ENCODE assay signal across 8 cellular contexts in the genomic region with DNA sequence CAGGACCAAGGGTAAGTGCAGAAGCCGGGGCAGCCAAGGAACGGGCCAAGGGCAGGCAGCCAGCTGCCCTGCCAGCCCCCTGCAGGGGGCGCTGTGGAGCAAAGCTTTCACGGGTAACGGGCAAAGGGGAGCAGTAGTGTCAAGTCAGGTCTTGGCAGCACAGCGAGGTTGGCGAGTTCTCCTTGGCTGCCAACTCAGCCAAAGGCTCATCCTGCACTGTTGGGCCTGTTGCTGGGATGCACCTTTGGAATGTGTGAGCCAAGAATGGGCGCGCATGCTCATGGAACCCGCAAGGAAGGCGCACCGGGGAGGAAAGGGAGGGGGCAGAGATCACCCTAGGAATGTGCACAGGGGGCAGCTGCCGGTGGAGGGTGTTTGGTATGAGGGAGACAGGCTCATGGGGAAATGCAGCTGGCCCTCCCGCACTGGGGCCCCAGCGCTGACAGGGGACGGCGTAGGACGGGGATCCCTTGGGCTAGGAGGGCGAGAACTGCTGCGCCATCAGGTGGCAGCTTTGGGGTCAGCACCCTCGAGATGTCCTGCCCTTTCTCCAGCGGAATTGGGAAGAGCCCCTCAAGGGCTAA.
A peak's percentile ranks its signal among the peaks of the same experiment; 100 is the strongest.
DNase-seq lines count a peak whose midpoint lies in the region; ATAC-seq and TF ChIP-seq lines count a peak whose summit lies in the region.

No MANE protein-coding gene starts in this region.

- DNase-seq in PC-9 (peak in 1 of 2 experiments; percentile 12), left cardiac atrium (peak; percentile 47), sigmoid colon (peak; percentile 65), dedifferentiated amniotic fluid mesenchymal stem cell (ENCODE audit: extremely low spot score) (no peak), foreskin melanocyte (no peak)
- peak; percentile 75 for DNase-seq in activated naive CD4-positive, alpha-beta T cell treated with anti-CD3 and anti-CD28 coated beads for 36 hours

- TF ChIP-seq CTCF in GM12875 (IDR thresholded peaks at IDR 0.05; ENCODE audit: borderline replicate concordance, insufficient read depth, low read depth, low read length): peak; percentile 99
- peak; percentile 58 for TF ChIP-seq CTCF in PC-9 (conservative IDR thresholded peaks at IDR 0.05)
- TF ChIP-seq CTCF in sigmoid colon (IDR thresholded peaks at IDR 0.05): peak in 2 of 4 experiments; percentile 18 to 28

- H3K4me1 ChIP-seq in PC-9 (replicated peaks; ENCODE audit: insufficient read depth) (no peaks in the 10 kb centered on the region), sigmoid colon (peaks cover 0 to 9% (median 6%) of the 10 kb centered on the region in 4 donors)

- peaks cover 52% of the 10 kb centered on the region for H3K27me3 ChIP-seq in PC-9 (ENCODE audit: insufficient read depth, low read depth)
- H3K27me3 ChIP-seq in sigmoid colon: peaks cover 0 to 43% (median 6%) of the 10 kb centered on the region in 3 donors

- BruUV-seq in PC-9 (replicated peaks; lab: Mats Ljungman, UMichigan): no TSS peak

- no peaks in the 10 kb centered on the region for H3F3A ChIP-seq in PC-9 (ENCODE audit: insufficient read depth, low read depth)

- H2AFZ ChIP-seq in PC-9: no peak overlapping the region

- TF ChIP-seq EP300 in sigmoid colon (IDR thresholded peaks at IDR 0.05): no peak

- no peaks in the 10 kb centered on the region for H4K20me1 ChIP-seq in PC-9 (ENCODE audit: insufficient read depth)

- no peaks in the 10 kb centered on the region for H3K9me2 ChIP-seq in PC-9 (ENCODE audit: insufficient read depth)

- POLR2A ChIA-PET in PC-9 (lab: Charles Lee; ENCODE audit: unreplicated experiment): no interaction called here

- H3K36me3 ChIP-seq in PC-9 (ENCODE audit: low read depth): no peaks in the 10 kb centered on the region
- H3K36me3 ChIP-seq in sigmoid colon: no peaks in the 10 kb centered on the region

- H3K79me2 ChIP-seq in PC-9 (ENCODE audit: low read depth): no peaks in the 10 kb centered on the region

- no peak overlapping the region for H3K4me2 ChIP-seq in PC-9

- H3K4me1 Mint-ChIP-seq in activated naive CD4-positive, alpha-beta T cell treated with anti-CD3 and anti-CD28 coated beads for 36 hours (ENCODE audit: low read depth): peaks cover 2% of the 10 kb centered on the region

- no peaks in the 10 kb centered on the region for H3K9me3 Mint-ChIP-seq in activated naive CD4-positive, alpha-beta T cell treated with anti-CD3 and anti-CD28 coated beads for 36 hours

- ATAC-seq in HG02884 (IDR thresholded peaks at IDR 0.05; ENCODE audit: unreplicated experiment) (peak; percentile 50), left cardiac atrium (peak; percentile 90 to 92)

- intact Hi-C loops in PC-9 (cut with micrococcal nuclease; ENCODE audit: unreplicated experiment) (loop anchor here (10.0 kb wide), 2 partner anchors 702 to 1182 kb away; a partner anchor contains a TSS), left cardiac atrium (cut with DNase I) (no loop called here), sigmoid colon (cut with DNase I) (no loop called here)
- intact Hi-C loops in activated naive CD4-positive, alpha-beta T cell treated with anti-CD3 and anti-CD28 coated beads for 36 hours (cut with micrococcal nuclease): loop anchor here (1.0 to 2.0 kb wide), 2 partner anchors 152 to 236 kb away; a partner anchor contains a TSS

- no peaks in the 10 kb centered on the region for H3K36me3 Mint-ChIP-seq in activated naive CD4-positive, alpha-beta T cell treated with anti-CD3 and anti-CD28 coated beads for 36 hours (ENCODE audit: low read depth)

- H3K9me3 ChIP-seq in PC-9 (ENCODE audit: insufficient read depth, low read depth) (no peaks in the 10 kb centered on the region), sigmoid colon (no peaks in the 10 kb centered on the region)

- WGBS in sigmoid colon, 2 donors: 3 to 8% methylated on average over 22 of the region's 22 CpGs

- H3K27me3 Mint-ChIP-seq in activated naive CD4-positive, alpha-beta T cell treated with anti-CD3 and anti-CD28 coated beads for 36 hours (ENCODE audit: low read depth): peaks cover 27% of the 10 kb centered on the region

- CTCF ChIA-PET in PC-9 (lab: Charles Lee): no interaction called here
- CTCF ChIA-PET in activated naive CD4-positive, alpha-beta T cell treated with anti-CD3 and anti-CD28 coated beads for 36 hours (lab: Charles Lee): interaction anchor here (0.8 to 1.8 kb wide), 8 partner anchors 8 to 241 kb away, joined by 3 to 6 read pairs (median 4); no protein-coding TSS in a partner anchor

- H3K27ac Mint-ChIP-seq in activated naive CD4-positive, alpha-beta T cell treated with anti-CD3 and anti-CD28 coated beads for 36 hours: no peak overlapping the region

- peak overlapping the region; percentile 70 for H3K4me3 Mint-ChIP-seq in activated naive CD4-positive, alpha-beta T cell treated with anti-CD3 and anti-CD28 coated beads for 36 hours

- H3K4me3 ChIP-seq in GM12875 (ENCODE audit: low read depth, low read length) (peak overlapping the region; percentile 38), PC-9 (no peak overlapping the region), sigmoid colon (peak overlapping the region in 1 of 4 donors; percentile 15)

- H3K27ac ChIP-seq in PC-9 (no peak overlapping the region), sigmoid colon (no peak overlapping the region)

- no peak for TF ChIP-seq POLR2A in sigmoid colon (IDR thresholded peaks at IDR 0.05)

Comparison
In these comparisons a context has a peak if more than half of its experiments do, and no peak if none do; other contexts are left out.
1. DNase-seq: peak in activated naive CD4-positive, alpha-beta T cell treated with anti-CD3 and anti-CD28 coated beads for 36 hours (single experiment), left cardiac atrium (single experiment) and sigmoid colon (single experiment); none in dedifferentiated amniotic fluid mesenchymal stem cell (single experiment) and foreskin melanocyte (single experiment).
2. intact Hi-C loops: an anchor here in PC-9 (10.0 kb wide) and activated naive CD4-positive, alpha-beta T cell treated with anti-CD3 and anti-CD28 coated beads for 36 hours (1.0 to 2.0 kb wide); none called in left cardiac atrium and sigmoid colon.